Comparison of ENCODE assay signal across 31 cellular contexts in the genomic region with DNA sequence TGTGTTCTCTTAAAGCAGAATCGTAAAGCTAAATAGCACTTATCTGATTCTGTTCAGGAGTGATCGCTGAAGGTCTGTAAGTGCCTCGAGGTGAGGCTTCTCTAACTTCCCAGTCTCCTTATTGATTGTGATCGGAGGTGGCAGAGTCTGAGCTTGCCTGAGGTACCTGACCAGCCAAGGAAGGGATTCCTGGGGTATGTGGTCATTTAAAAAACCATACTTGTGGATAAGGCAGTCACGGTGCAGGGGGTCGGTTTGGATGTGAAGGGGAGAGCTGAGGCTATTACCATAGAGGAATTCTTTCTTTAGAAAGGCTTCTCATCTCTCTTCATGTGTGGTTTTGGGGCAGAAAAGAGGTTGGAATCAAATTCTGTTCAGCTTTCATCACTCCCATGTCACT.
"Had no signal": no experiment of that assay in that cellular context is flagged by ENCODE, and none has a peak within 500 bp of the region (broad histone marks: within the 10 kb centered on the region; RNA-seq: fewer than 3 reads in every experiment).

No MANE protein-coding gene starts in this region.

- DNase-seq: activated CD4-positive, alpha-beta T cell treated with anti-CD3 and anti-CD28 coated beads for 48 hours; activated CD4-positive, alpha-beta T cell treated with anti-CD3 and anti-CD28 coated beads, Interleukin-2, amount 50 U/mL, for 48 hours; activated CD8-positive, alpha-beta memory T cell treated with anti-CD3 and anti-CD28 coated beads for 24 hours; activated effector memory CD4-positive, alpha-beta T cell treated with Interleukin-2 at 50 U/mL for 16 hours; activated naive CD4-positive, alpha-beta T cell treated with anti-CD3 and anti-CD28 coated beads for 36 hours; activated naive CD8-positive, alpha-beta T cell treated with anti-CD3 and anti-CD28 coated beads for 36 hours; adrenal gland; aorta; dermis blood vessel endothelial cell; effector CD4-positive, alpha-beta T cell; glutamatergic neuron; left cardiac atrium; naive thymus-derived CD8-positive, alpha-beta T cell; occipital lobe; psoas muscle; sigmoid colon; small intestine; stimulated activated CD4-positive, alpha-beta T cell treated with anti-CD3 and anti-CD28 coated beads, Interleukin-1b, Interleukin-23, amount 100 ng/mL, for 48 hours; stimulated activated naive B cell treated with anti-CD40 and anti-IgM and Interleukin-4, amounts not matched to agents 10 μg/mL and 1 μg/mL and 100 μg/mL, for 72 hours; stomach; T-helper 9 cell; thyroid gland had no signal

- H3K27me3 ChIP-seq: adrenal gland, breast epithelium, sigmoid colon, stomach, thyroid gland had no signal

- H3K27ac ChIP-seq: adrenal gland, parathyroid adenoma, psoas muscle, VCaP had no signal

- H3K4me1 ChIP-seq: adrenal gland, breast epithelium, parathyroid adenoma, psoas muscle had no signal

- H3K4me3 ChIP-seq: adrenal gland, breast epithelium, psoas muscle, sigmoid colon, stomach, thyroid gland had no signal

- ATAC-seq: activated CD4-positive, CD25-positive, alpha-beta regulatory T cell treated with anti-CD3 and anti-CD28 coated beads, Interleukin-2, amount 50 U/mL, for 24 hours; naive thymus-derived CD8-positive, alpha-beta T cell; psoas muscle; stimulated activated naive B cell treated with anti-CD40 and anti-IgM and Interleukin-4, amounts not matched to agents 10 μg/mL and 1 μg/mL and 100 μg/mL, for 72 hours had no signal

- H3K9me3 ChIP-seq: adrenal gland, breast epithelium, psoas muscle, sigmoid colon, stomach, thyroid gland had no signal

- H3K9ac ChIP-seq: parathyroid adenoma had no signal

- FAIRE-seq: colon, endometrium, frontal cortex, islet of Langerhans, small intestine, TTC549 had no signal

- H3K36me3 ChIP-seq: adrenal gland, breast epithelium, sigmoid colon, stomach, thyroid gland had no signal

- H2AFZ ChIP-seq: parathyroid adenoma had no signal
